Comparison of ENCODE assay signal across 29 cellular contexts in the genomic region with DNA sequence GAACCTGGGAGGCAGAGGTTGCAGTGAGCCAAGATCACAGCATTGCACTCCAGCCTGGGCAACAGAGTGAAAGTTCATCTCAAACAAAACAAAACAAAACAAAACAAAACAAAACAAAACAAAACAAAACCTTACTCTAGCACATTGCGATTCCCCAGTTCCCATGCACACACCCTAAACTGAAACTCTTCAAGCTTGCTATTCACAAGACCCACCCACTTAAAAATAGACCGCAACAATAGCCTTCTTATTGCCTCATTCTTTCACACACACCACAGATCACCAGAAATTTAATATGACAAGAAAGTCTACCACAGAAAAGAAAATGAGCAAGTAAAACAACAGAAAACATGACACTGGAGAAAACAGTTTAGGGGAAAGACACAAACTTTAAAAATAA.
DNase-seq lines count a peak whose midpoint lies in the region; ATAC-seq and TF ChIP-seq lines count a peak whose summit lies in the region.
"Had no signal": no experiment of that assay in that cellular context is flagged by ENCODE, and none has a peak within 500 bp of the region (broad histone marks: within the 10 kb centered on the region; RNA-seq: fewer than 3 reads in every experiment).

No MANE protein-coding gene starts in this region.

- no peak for TF ChIP-seq CTCF in GM13977 (IDR thresholded peaks at IDR 0.05; ENCODE audit: extremely low read depth, insufficient read depth, missing control alignments)
- TF ChIP-seq CTCF in epithelial cell of proximal tubule (conservative IDR thresholded peaks at IDR 0.05; ENCODE audit: low read depth, low read length) = no peak
- no peak for TF ChIP-seq CTCF in HFFc6 (IDR thresholded peaks at IDR 0.05)

- H3K36me3 Mint-ChIP-seq in natural killer cell treated with Interleukin-12 subunit alpha and Interleukin-12 subunit beta and Interleukin-15 and Interleukin-18, amount 100 ng/mL, for 72 hours = no peaks in the 10 kb centered on the region
- H3K36me3 Mint-ChIP-seq in HFFc6 (ENCODE audit: low read depth) = no peaks in the 10 kb centered on the region

- no peak overlapping the region for H3K4me3 ChIP-seq in epithelial cell of proximal tubule (ENCODE audit: low read depth, low read length)
- H3K4me3 ChIP-seq: stomach, tibial artery had no signal

- no peaks in the 10 kb centered on the region for H3K27me3 Mint-ChIP-seq in natural killer cell treated with Interleukin-12 subunit alpha and Interleukin-12 subunit beta and Interleukin-15 and Interleukin-18, amount 100 ng/mL, for 72 hours
- no peaks in the 10 kb centered on the region; the same call in 1 of the 2 replicates for H3K27me3 Mint-ChIP-seq in HFFc6 (ENCODE audit: insufficient read depth)
- H3K27me3 Mint-ChIP-seq: activated CD4-positive, alpha-beta T cell treated with anti-CD3 and anti-CD28 coated beads, Interleukin-2, amount 10 ng/mL, durations not matched to agents 7 days and 5 days had no signal

- H3K9me3 Mint-ChIP-seq in natural killer cell treated with Interleukin-12 subunit alpha and Interleukin-12 subunit beta and Interleukin-15 and Interleukin-18, amount 100 ng/mL, for 72 hours = no peaks in the 10 kb centered on the region
- H3K9me3 Mint-ChIP-seq in HFFc6 = no peaks in the 10 kb centered on the region
- H3K9me3 Mint-ChIP-seq: activated naive CD4-positive, alpha-beta T cell treated with anti-CD3 and anti-CD28 coated beads for 36 hours; T-helper 2 cell treated with Interferon-gamma antibody and Interleukin-4, amounts not matched to agents 5 μg/mL and 100 μg/mL, for 36 hours had no signal

- H3K27ac Mint-ChIP-seq in natural killer cell treated with Interleukin-12 subunit alpha and Interleukin-12 subunit beta and Interleukin-15 and Interleukin-18, amount 100 ng/mL, for 72 hours = no peak overlapping the region
- no peak overlapping the region for H3K27ac Mint-ChIP-seq in HFFc6
- H3K27ac Mint-ChIP-seq: activated CD4-positive, alpha-beta T cell treated with anti-CD3 and anti-CD28 coated beads, Interleukin-2, amount 10 ng/mL, durations not matched to agents 7 days and 5 days; activated naive CD4-positive, alpha-beta T cell treated with anti-CD3 and anti-CD28 coated beads for 36 hours; T-helper 2 cell treated with Interferon-gamma antibody and Interleukin-4, amounts not matched to agents 5 μg/mL and 100 μg/mL, for 36 hours had no signal

- peak; percentile 75 for ATAC-seq in GM21529 (IDR thresholded peaks at IDR 0.05; ENCODE audit: unreplicated experiment)
- ATAC-seq in natural killer cell treated with Interleukin-12 subunit alpha and Interleukin-12 subunit beta and Interleukin-15 and Interleukin-18, amount 100 ng/mL, for 72 hours = no peak
- ATAC-seq: sciatic nerve, SK-N-SH treated with all-trans-retinoic acid at 6 μM for 48 hours had no signal

- H3K4me3 Mint-ChIP-seq in natural killer cell treated with Interleukin-12 subunit alpha and Interleukin-12 subunit beta and Interleukin-15 and Interleukin-18, amount 100 ng/mL, for 72 hours = no peak overlapping the region
- H3K4me3 Mint-ChIP-seq in HFFc6 = no peak overlapping the region
- H3K4me3 Mint-ChIP-seq: activated CD4-positive, alpha-beta T cell treated with anti-CD3 and anti-CD28 coated beads, Interleukin-2, amount 10 ng/mL, durations not matched to agents 7 days and 5 days; activated naive CD4-positive, alpha-beta T cell treated with anti-CD3 and anti-CD28 coated beads for 36 hours; neural crest cell; T-helper 2 cell treated with Interferon-gamma antibody and Interleukin-4, amounts not matched to agents 5 μg/mL and 100 μg/mL, for 36 hours had no signal

- TF ChIP-seq RAD21 in Ishikawa (IDR thresholded peaks at IDR 0.05; ENCODE audit: low read depth) = no peak

- H3K4me1 Mint-ChIP-seq in natural killer cell treated with Interleukin-12 subunit alpha and Interleukin-12 subunit beta and Interleukin-15 and Interleukin-18, amount 100 ng/mL, for 72 hours (ENCODE audit: low read depth in 2 of 2) = no peaks in the 10 kb centered on the region
- no peaks in the 10 kb centered on the region for H3K4me1 Mint-ChIP-seq in HFFc6 (ENCODE audit: low read depth)

- TF ChIP-seq EP300 in Ishikawa (IDR thresholded peaks at IDR 0.05; ENCODE audit: borderline replicate concordance) = no peak

- in situ Hi-C loops in GM13977 (cut with MboI; ENCODE audit: low pct_unique_long_range_greater_than_20kb, low sequenced_read_pairs, unreplicated experiment) = no loop called here

- DNase-seq in GM13977 (ENCODE audit: low spot score) = peak; percentile 18
- peak; percentile 13 for DNase-seq in epithelial cell of proximal tubule (ENCODE audit: low read depth)
- DNase-seq in retina = no peak
- no peak for DNase-seq in natural killer cell treated with Interleukin-12 subunit alpha and Interleukin-12 subunit beta and Interleukin-15 and Interleukin-18, amount 100 ng/mL, for 72 hours (ENCODE audit: low spot score)
- DNase-seq in HFFc6 = no peak
- no peak for DNase-seq in stimulated activated CD4-positive, alpha-beta T cell treated with anti-CD3 and anti-CD28 coated beads, Interleukin-4, amount 100 ng/mL, for 24 hours
- DNase-seq: activated CD4-positive, alpha-beta T cell treated with anti-CD3 and anti-CD28 coated beads, Interleukin-2, amount 10 ng/mL, durations not matched to agents 7 days and 5 days; activated naive CD4-positive, alpha-beta T cell treated with anti-CD3 and anti-CD28 coated beads for 36 hours; amniotic stem cell; effector memory CD4-positive, alpha-beta T cell; H7; Karpas-422; kidney; NCI-H1092; NCI-H2029; NCI-H226; NCI-H748 treated with DMSO at 0.1 percent for 48 hours; posterior cingulate gyrus; stimulated activated CD4-positive, alpha-beta T cell treated with anti-CD3 and anti-CD28 coated beads, Interleukin-15, amount 100 ng/mL, for 24 hours; stimulated activated CD8-positive, alpha-beta memory T cell treated with anti-CD3 and anti-CD28 coated beads, Interleukin-4, amount 100 ng/mL, for 48 hours; stomach; tibial artery; WERI-Rb-1 had no signal

TF ChIP-seq in Ishikawa, 13 proteins besides CTCF, POLR2A, EP300 and RAD21:
- TF ChIP-seq TAF1 (IDR thresholded peaks at IDR 0.05; ENCODE audit: low read depth) (no peak), TEAD4 (IDR thresholded peaks at IDR 0.05) (no peak), FOXM1 (IDR thresholded peaks at IDR 0.05; ENCODE audit: borderline replicate concordance, low read depth) (no peak), CEBPB (IDR thresholded peaks at IDR 0.05) (0 out of 2 replicates have a peak, but pooled peaks have one; percentile 32), YY1 (IDR thresholded peaks at IDR 0.05; ENCODE audit: low read depth) (no peak), TCF12 (IDR thresholded peaks at IDR 0.05; ENCODE audit: low read depth) (no peak)
- TF ChIP-seq, protein P1, sequence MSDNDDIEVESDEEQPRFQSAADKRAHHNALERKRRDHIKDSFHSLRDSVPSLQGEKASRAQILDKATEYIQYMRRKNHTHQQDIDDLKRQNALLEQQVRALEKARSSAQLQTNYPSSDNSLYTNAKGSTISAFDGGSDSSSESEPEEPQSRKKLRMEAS (IDR thresholded peaks at IDR 0.05) = no peak

Comparison
In these comparisons a context has a peak if more than half of its experiments do, and no peak if none do; other contexts are left out.
1. DNase-seq: peak in GM13977 (single experiment) and epithelial cell of proximal tubule (single experiment); none in retina (single experiment), natural killer cell treated with Interleukin-12 subunit alpha and Interleukin-12 subunit beta and Interleukin-15 and Interleukin-18, amount 100 ng/mL, for 72 hours (single experiment), HFFc6 (single experiment) and stimulated activated CD4-positive, alpha-beta T cell treated with anti-CD3 and anti-CD28 coated beads, Interleukin-4, amount 100 ng/mL, for 24 hours (single experiment).